27 cellular contexts compared by ENCODE assay signal in the genomic region with DNA sequence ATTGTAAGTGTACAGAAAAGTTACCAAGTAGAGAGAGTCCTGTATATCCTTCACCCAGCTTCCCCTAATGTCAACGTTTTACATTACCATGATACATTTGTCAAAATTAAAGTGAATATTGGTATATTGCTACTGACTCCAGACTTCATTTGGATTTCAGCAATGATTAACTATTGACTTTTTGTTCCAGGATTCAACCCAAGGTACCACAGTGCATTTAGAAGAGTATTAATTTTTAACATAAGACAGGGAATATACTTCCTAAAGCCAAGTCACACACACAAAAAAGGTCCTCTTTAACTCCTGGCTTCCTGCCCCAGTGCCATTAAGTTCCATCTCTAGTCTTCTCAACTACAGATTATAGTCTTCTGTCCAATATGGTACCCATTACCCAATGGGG.
"Had no signal": no experiment of that assay in that cellular context is flagged by ENCODE, and none has a peak within 500 bp of the region (broad histone marks: within the 10 kb centered on the region; RNA-seq: fewer than 3 reads in every experiment).

No MANE protein-coding gene starts in this region.

- H3K4me3 ChIP-seq: stomach, suprapubic skin, testis, thoracic aorta, thyroid gland, tibial artery, tibial nerve, transverse colon, upper lobe of left lung, upper lobe of right lung, uterus, vagina had no signal

- H3K27ac ChIP-seq: stomach, suprapubic skin, testis, thoracic aorta, thyroid gland, tibial artery, tibial nerve, transverse colon, upper lobe of left lung, upper lobe of right lung, uterus, vagina had no signal

- H3K36me3 ChIP-seq: stomach, suprapubic skin, thoracic aorta, thyroid gland, tibial artery, tibial nerve, transverse colon, upper lobe of left lung, upper lobe of right lung, uterus, vagina had no signal

- DNase-seq: stimulated activated CD4-positive, alpha-beta T cell treated with anti-CD3 and anti-CD28 coated beads, Interleukin-2, amount 100 ng/mL, for 48 hours; stimulated activated CD4-positive, alpha-beta T cell treated with anti-CD3 and anti-CD28 coated beads, Interleukin-4, amount 100 ng/mL, for 1 hour; stimulated activated CD4-positive, alpha-beta T cell treated with anti-CD3 and anti-CD28 coated beads, Interleukin-4, amount 100 ng/mL, for 24 hours; stimulated activated CD4-positive, alpha-beta T cell treated with anti-CD3 and anti-CD28 coated beads, Interleukin-4, amount 100 ng/mL, for 4 hours; stimulated activated CD8-positive, alpha-beta memory T cell treated with anti-CD3 and anti-CD28 coated beads, Interleukin-4, amount 100 ng/mL, for 48 hours; stimulated activated naive B cell treated with anti-CD40 and anti-IgM and Interleukin-4, amounts not matched to agents 10 μg/mL and 1 μg/mL and 100 μg/mL, for 72 hours; stimulated activated naive CD4-positive, alpha-beta T cell; stimulated activated naive CD4-positive, alpha-beta T cell treated with Interleukin-2 at 50 U/mL for 16 hours; stimulated activated naive CD8-positive, alpha-beta T cell treated with anti-CD3 and anti-CD28 coated beads, Interleukin-15, amount 100 ng/mL, for 72 hours; stimulated activated naive CD8-positive, alpha-beta T cell treated with anti-CD3 and anti-CD28 coated beads, Interleukin-15, Interleukin-2, amounts not matched to agents 100 U/mL and 50 U/mL, for 24 hours; stomach; substantia nigra; testis; thyroid gland; tibial artery; transverse colon; trophoblast cell; upper lobe of left lung; upper lobe of right lung; uterus had no signal

- H3K4me1 ChIP-seq: stomach, suprapubic skin, testis, thyroid gland, tibial artery, tibial nerve, transverse colon, upper lobe of left lung, upper lobe of right lung, uterus, vagina had no signal

- H3K9me3 ChIP-seq: stomach, suprapubic skin, testis, thoracic aorta, thyroid gland, tibial artery, tibial nerve, transverse colon, upper lobe of left lung, upper lobe of right lung, uterus, vagina had no signal

- H3K27me3 ChIP-seq: testis, thyroid gland, tibial nerve, uterus, vagina had no signal

- FAIRE-seq: urothelium cell line had no signal

- ATAC-seq: stimulated activated effector memory CD8-positive, alpha-beta T cell treated with anti-CD3 and anti-CD28 coated beads, Interleukin-12 subunit alpha, Interleukin-12 subunit beta, amount 100 ng/mL, for 72 hours; stimulated activated memory B cell treated with anti-CD40 and anti-IgM and Interleukin-4, amounts not matched to agents 10 μg/mL and 1 μg/mL and 100 μg/mL, for 72 hours; stimulated activated naive B cell treated with anti-CD40 and anti-IgM and Interleukin-4, amounts not matched to agents 10 μg/mL and 1 μg/mL and 100 μg/mL, for 72 hours; stimulated activated naive CD8-positive, alpha-beta T cell treated with anti-CD3 and anti-CD28 coated beads, Interleukin-15, amount 100 ng/mL, for 72 hours; stimulated activated naive CD8-positive, alpha-beta T cell treated with anti-CD3 and anti-CD28 coated beads, Interleukin-15, Interleukin-2, amounts not matched to agents 100 U/mL and 50 U/mL, for 24 hours; upper lobe of right lung had no signal
